ENCODE assay signal across 8 cellular contexts in genomic region chr12:132558861-132559623, GRCh38. TPM values are rescaled to one million over a fixed set of nuclear protein-coding genes. Genes with fewer than 3 reads are reported as not detected.
A peak's percentile ranks its signal among the peaks of the same experiment; 100 is the strongest.
DNase-seq lines count a peak whose midpoint lies in the region; ATAC-seq, FAIRE-seq and TF ChIP-seq lines count a peak whose summit lies in the region.

No MANE protein-coding gene starts in this region.

- H3K9me3 ChIP-seq in right lobe of liver: no peaks in the 10 kb centered on the region

- no peak overlapping the region for H3K27ac Mint-ChIP-seq in activated naive CD8-positive, alpha-beta T cell

- FAIRE-seq in GM19239 (lab: Jason Lieb, UNC): no peak

- peak overlapping the region; percentile 77 for H3K4me3 Mint-ChIP-seq in activated naive CD8-positive, alpha-beta T cell

- 52% methylated on average over 16 of the region's 45 CpGs for WGBS in right lobe of liver (ENCODE audit: insufficient coverage, low coverage, low lambda C conversion rate, missing lambda C conversion rate)

- no peaks in the 10 kb centered on the region for H3K9me3 Mint-ChIP-seq in activated naive CD8-positive, alpha-beta T cell (ENCODE audit: low read depth)

- H3K4me1 ChIP-seq in right lobe of liver: peaks cover 0 to 14% (median 3%) of the 10 kb centered on the region in 4 donors

- TF ChIP-seq CTCF in 22Rv1 (IDR thresholded peaks at IDR 0.05): no peak
- TF ChIP-seq CTCF in right lobe of liver (IDR thresholded peaks at IDR 0.05): no peak

- DNase-seq in GM19239 (ENCODE audit: insufficient read length, low spot score) (peak; percentile 55), right lobe of liver (no peak), SK-N-DZ (ENCODE audit: low spot score) (no peak), NCI-H1436 (lab: John Stamatoyannopoulos, UW) (no peak)

- peak overlapping the region; percentile 92; the same call in 1 of the 2 replicates for H3K27ac ChIP-seq in 22Rv1
- H3K27ac ChIP-seq in right lobe of liver: no peak overlapping the region

- no peaks in the 10 kb centered on the region for H3K27me3 ChIP-seq in right lobe of liver

- intact Hi-C loops in right lobe of liver (cut with DNase I): no loop called here

- no peak for TF ChIP-seq POLR2A in right lobe of liver (IDR thresholded peaks at IDR 0.05)

- H3K36me3 ChIP-seq in right lobe of liver: no peaks in the 10 kb centered on the region

- H3K4me3 ChIP-seq in right lobe of liver: peak overlapping the region; percentile 33 to 60 (median 43)

- H3K36me3 Mint-ChIP-seq in activated naive CD8-positive, alpha-beta T cell: no peaks in the 10 kb centered on the region

- peaks cover 11% of the 10 kb centered on the region for H3K4me1 Mint-ChIP-seq in activated naive CD8-positive, alpha-beta T cell (ENCODE audit: low read depth)

- H3K27me3 Mint-ChIP-seq in activated naive CD8-positive, alpha-beta T cell: peaks cover 1% of the 10 kb centered on the region

- ATAC-seq in right lobe of liver (no peak), HG02798 (IDR thresholded peaks at IDR 0.05; ENCODE audit: poor library complexity, unreplicated experiment) (no peak), GM18511 (IDR thresholded peaks at IDR 0.05; ENCODE audit: unreplicated experiment) (no peak)

RNA-seq across cellular contexts. Expression of gene LRCOL1, which starts 51.3 kb away (rescaled TPM):
- total RNA-seq in right lobe of liver: 10 to 100 TPM in 1 of 6 experiments, 1 to 10 TPM in 4, under 1 TPM in 1; 0.61 to 13.1 (median 6.8) TPM
- polyA plus RNA-seq in SK-N-DZ (2014; cell fraction: cytosol; rRNA removed): 0.54 TPM in 1 of 2 replicates, not detected in the other
- polyA plus RNA-seq in SK-N-DZ (2014; cell fraction: nucleus; rRNA removed): 3.6 and 4.5 TPM in 2 replicates

RNA-seq across cellular contexts. Expression of gene P2RX2, which starts 59.5 kb away (rescaled TPM):
- total RNA-seq in right lobe of liver: not detected
- polyA plus RNA-seq in SK-N-DZ (2014; cell fraction: cytosol; rRNA removed): 0.42 and 0.49 TPM in 2 replicates
- 4.2 and 11.0 TPM in 2 replicates for polyA plus RNA-seq in SK-N-DZ (2014; cell fraction: nucleus; rRNA removed)
